13 cellular contexts compared by ENCODE assay signal in genomic region chr19:13017306-13018036, GRCh38. TPM values are rescaled to one million over a fixed set of nuclear protein-coding genes. Genes with fewer than 3 reads are reported as not detected.
A peak's percentile ranks its signal among the peaks of the same experiment; 100 is the strongest.
DNase-seq lines count a peak whose midpoint lies in the region; ATAC-seq, FAIRE-seq and TF ChIP-seq lines count a peak whose summit lies in the region.
"Had no signal": no experiment of that assay in that cellular context is flagged by ENCODE, and none has a peak within 500 bp of the region (broad histone marks: within the 10 kb centered on the region; RNA-seq: fewer than 3 reads in every experiment).

No MANE protein-coding gene starts in this region.

- no CpG with 5 or more reads among the region's 14 CpGs for WGBS in mesendoderm (ENCODE audit: extremely low coverage, insufficient coverage, low lambda C conversion rate)

- no peak overlapping the region for H2AK5ac ChIP-seq in mesendoderm (ENCODE audit: low read length)

- no peak overlapping the region for H4K8ac ChIP-seq in mesendoderm (ENCODE audit: low read depth, low read length)

- H3K27me3 ChIP-seq in colonic mucosa (no peaks in the 10 kb centered on the region), mesendoderm (ENCODE audit: insufficient read depth, low read length, poor library complexity) (peaks cover 87% of the 10 kb centered on the region), tibial artery (no peaks in the 10 kb centered on the region)

- H3K9me3 ChIP-seq in colonic mucosa (no peaks in the 10 kb centered on the region), tibial artery (no peaks in the 10 kb centered on the region)

- no peak overlapping the region for H2BK5ac ChIP-seq in mesendoderm (ENCODE audit: low read length)

- H3K4me2 ChIP-seq in mesendoderm (ENCODE audit: low read length): no peak overlapping the region

- no peak overlapping the region for H3K56ac ChIP-seq in mesendoderm (ENCODE audit: low read length)

- H3K23ac ChIP-seq in mesendoderm (ENCODE audit: low read length): no peak overlapping the region

- H3K79me2 ChIP-seq in mesendoderm (ENCODE audit: control insufficient read depth, insufficient read depth, low read length): no peaks in the 10 kb centered on the region

- H4K5ac ChIP-seq in mesendoderm (ENCODE audit: low read length): no peak overlapping the region

- no peak overlapping the region for H2BK15ac ChIP-seq in mesendoderm (replicated peaks; ENCODE audit: low read depth)

- H3K9ac ChIP-seq in colonic mucosa (ENCODE audit: low read depth in 2 of 2, low read length in 2 of 2) (no peak overlapping the region), mesendoderm (ENCODE audit: low read length) (no peak overlapping the region)

- H3K4me1 ChIP-seq in colonic mucosa (peaks cover 7% of the 10 kb centered on the region), mesendoderm (ENCODE audit: control insufficient read depth, low read depth, low read length) (peaks cover 2% of the 10 kb centered on the region), tibial artery (peaks cover 7 to 100% (median 86%) of the 10 kb centered on the region in 4 donors)

- H3K18ac ChIP-seq in mesendoderm (ENCODE audit: low read length): no peak overlapping the region

- H3K36me3 ChIP-seq in colonic mucosa (no peaks in the 10 kb centered on the region), mesendoderm (ENCODE audit: control insufficient read depth, insufficient read depth, low read length) (no peaks in the 10 kb centered on the region), tibial artery (no peaks in the 10 kb centered on the region)

- DNase-seq in M059J (ENCODE audit: low read depth): peak; percentile 56
- DNase-seq in colonic mucosa: no peak
- peak; percentile 63 for DNase-seq in mesendoderm
- no peak for DNase-seq in tibial artery
- DNase-seq in frontal cortex (ENCODE audit: low spot score in 2 of 2): no peak
- no peak for DNase-seq in NCI-H2081 treated with DMSO at 0.1 percent for 48 hours (lab: John Stamatoyannopoulos, UW)
- DNase-seq: activated T-cell treated with anti-CD3 and anti-CD28 coated beads, Interleukin-2, amount 50 U/mL, for 1 hour; DMS153; NCI-H187; stimulated activated CD4-positive, alpha-beta T cell treated with anti-CD3 and anti-CD28 coated beads, Interleukin-15, amount 100 ng/mL, for 24 hours had no signal

- H3K4me3 ChIP-seq in colonic mucosa (no peak overlapping the region), mesendoderm (ENCODE audit: low read length) (no peak overlapping the region), tibial artery (peak overlapping the region; percentile 36 to 40)

- ATAC-seq in HG03159 (IDR thresholded peaks at IDR 0.05; ENCODE audit: unreplicated experiment) (no peak), HG02970 (IDR thresholded peaks at IDR 0.05; ENCODE audit: low FRiP score, unreplicated experiment) (no peak)

- peak overlapping the region; percentile 60 for H3K27ac ChIP-seq in colonic mucosa
- H3K27ac ChIP-seq in mesendoderm (ENCODE audit: low read depth, low read length): no peak overlapping the region
- peak overlapping the region; percentile 88 to 99 for H3K27ac ChIP-seq in tibial artery

- H3K79me1 ChIP-seq in mesendoderm (ENCODE audit: low read length): no peaks in the 10 kb centered on the region

- no peak for FAIRE-seq in frontal cortex (lab: Jason Lieb, UNC)

- H3K4ac ChIP-seq in mesendoderm (ENCODE audit: low read depth, low read length): no peak overlapping the region

- intact Hi-C loops in colonic mucosa (cut with DNase I): no loop called here
- intact Hi-C loops in tibial artery (cut with DNase I; ENCODE audit: low total_unique reads): no loop called here

- no peak for TF ChIP-seq CTCF in colonic mucosa (IDR thresholded peaks at IDR 0.05)
- TF ChIP-seq CTCF in tibial artery (IDR thresholded peaks at IDR 0.05): no peak

- no peak overlapping the region for H2BK120ac ChIP-seq in mesendoderm (ENCODE audit: low read depth, low read length)

RNA-seq across cellular contexts. Expression of gene NFIX, which starts 22.2 kb away (rescaled TPM):
- total RNA-seq in M059J (2014; rRNA removed; shearing (Covaris generic)): 38.5 and 52.0 TPM in 2 replicates
- total RNA-seq in colonic mucosa: 10 to 100 TPM; 70.9 to 73.8 TPM
- polyA plus RNA-seq in mesendoderm (2013, experiment 1 of 2): 0.07 TPM
- 0.10 TPM for polyA plus RNA-seq in mesendoderm (2013, experiment 2 of 2)
- total RNA-seq in frontal cortex: 41.6 TPM

RNA-seq across cellular contexts. Expression of gene DAND5, which starts 48.1 kb away (rescaled TPM):
- total RNA-seq in M059J (2014; rRNA removed; shearing (Covaris generic)): 0.62 TPM in 1 of 2 replicates, not detected in the other
- total RNA-seq in colonic mucosa (under 1 TPM; 0.19 to 0.27 TPM), frontal cortex (under 0.01 TPM)
- 0.03 TPM for polyA plus RNA-seq in mesendoderm (2013, experiment 1 of 2)
- 0.01 TPM for polyA plus RNA-seq in mesendoderm (2013, experiment 2 of 2)
- total RNA-seq: HT-29 had no signal

Comparison
In these comparisons a context has a peak if more than half of its experiments do, and no peak if none do; other contexts are left out.
1. DNase-seq: peak in M059J (single experiment) and mesendoderm (single experiment); none in colonic mucosa (single experiment), tibial artery (0 of 2), frontal cortex (0 of 2) and NCI-H2081 treated with DMSO at 0.1 percent for 48 hours (single experiment).
2. H3K4me3 ChIP-seq: peak in tibial artery (2 of 2); none in colonic mucosa (single experiment) and mesendoderm (single experiment).